8 cellular contexts compared by ENCODE assay signal in the genomic region with DNA sequence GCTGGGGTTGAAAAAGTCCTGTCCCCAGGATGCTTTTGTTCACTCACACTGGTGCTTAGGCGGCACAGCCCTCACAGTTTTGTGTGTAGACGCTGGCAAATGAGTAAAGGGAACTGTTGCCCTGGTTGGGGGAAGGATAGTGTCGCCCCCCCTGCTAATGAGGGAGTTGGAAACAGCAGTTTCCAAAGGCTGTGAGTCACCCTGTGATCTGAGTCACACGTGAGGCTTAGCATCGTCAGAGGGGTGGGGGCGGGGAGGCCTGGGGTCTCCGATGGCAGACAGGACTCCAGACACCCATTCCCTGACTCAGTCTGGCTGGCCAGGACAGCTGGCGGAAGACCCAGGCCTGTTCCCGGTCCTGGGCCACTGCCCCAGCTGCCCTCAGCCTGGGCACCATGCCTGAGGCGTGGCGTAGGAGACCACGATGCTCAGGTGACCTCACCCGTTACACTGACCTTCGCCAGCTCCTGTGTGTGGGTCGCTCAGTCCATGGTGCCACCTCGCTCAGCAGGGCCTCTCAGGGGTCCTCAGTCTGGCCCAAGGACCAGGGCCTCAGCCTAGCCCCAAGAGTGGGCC.
DNase-seq lines count a peak whose midpoint lies in the region; ATAC-seq and TF ChIP-seq lines count a peak whose summit lies in the region.

No MANE protein-coding gene starts in this region.

- H3K79me2 ChIP-seq in parathyroid adenoma = no peaks in the 10 kb centered on the region

- peak overlapping the region; percentile 29 for H3K27ac ChIP-seq in parathyroid adenoma

- H3K4me1 ChIP-seq in parathyroid adenoma = no peaks in the 10 kb centered on the region

- no peak for TF ChIP-seq CTCF in parathyroid adenoma (IDR thresholded peaks at IDR 0.05)
- TF ChIP-seq CTCF in GM13977 (IDR thresholded peaks at IDR 0.05; ENCODE audit: extremely low read depth, insufficient read depth, missing control alignments) = no peak

- no peaks in the 10 kb centered on the region for H3K36me3 ChIP-seq in parathyroid adenoma (ENCODE audit: control insufficient read depth, insufficient read depth, low read length)

- H3K27me3 ChIP-seq in parathyroid adenoma (ENCODE audit: control insufficient read depth, insufficient read depth, low read length) = no peaks in the 10 kb centered on the region

- H2AFZ ChIP-seq in parathyroid adenoma = no peak overlapping the region

- H3K4me2 ChIP-seq in parathyroid adenoma (ENCODE audit: low read length) = no peak overlapping the region

- no peaks in the 10 kb centered on the region for H3K9me3 ChIP-seq in parathyroid adenoma (ENCODE audit: control insufficient read depth, low read length)

- ATAC-seq in GM19351 (IDR thresholded peaks at IDR 0.05; ENCODE audit: unreplicated experiment) (no peak), HG03025 (IDR thresholded peaks at IDR 0.05; ENCODE audit: low FRiP score, unreplicated experiment) (no peak)

- H3K4me3 ChIP-seq in parathyroid adenoma (ENCODE audit: low read depth, low read length) = no peak overlapping the region

- no peak overlapping the region for H3K9ac ChIP-seq in parathyroid adenoma

- DNase-seq in HK-2 (ENCODE audit: unreplicated experiment) (peak; percentile 76), fibroblast of gingiva (ENCODE audit: low read depth) (peak; percentile 63), NCI-H1436 (lab: John Stamatoyannopoulos, UW) (no peak), GM13977 (ENCODE audit: low spot score) (no peak)
- peak; percentile 77 for DNase-seq in activated CD8-positive, alpha-beta memory T cell treated with anti-CD3 and anti-CD28 coated beads for 24 hours

- in situ Hi-C loops in GM13977 (cut with MboI; ENCODE audit: low pct_unique_long_range_greater_than_20kb, low sequenced_read_pairs, unreplicated experiment) = no loop called here

Comparison
In these comparisons a context has a peak if more than half of its experiments do, and no peak if none do; other contexts are left out.
1. DNase-seq: peak in HK-2 (single experiment), activated CD8-positive, alpha-beta memory T cell treated with anti-CD3 and anti-CD28 coated beads for 24 hours (single experiment) and fibroblast of gingiva (single experiment); none in NCI-H1436 (single experiment) and GM13977 (single experiment).